8 cellular contexts compared by ENCODE assay signal in the genomic region with DNA sequence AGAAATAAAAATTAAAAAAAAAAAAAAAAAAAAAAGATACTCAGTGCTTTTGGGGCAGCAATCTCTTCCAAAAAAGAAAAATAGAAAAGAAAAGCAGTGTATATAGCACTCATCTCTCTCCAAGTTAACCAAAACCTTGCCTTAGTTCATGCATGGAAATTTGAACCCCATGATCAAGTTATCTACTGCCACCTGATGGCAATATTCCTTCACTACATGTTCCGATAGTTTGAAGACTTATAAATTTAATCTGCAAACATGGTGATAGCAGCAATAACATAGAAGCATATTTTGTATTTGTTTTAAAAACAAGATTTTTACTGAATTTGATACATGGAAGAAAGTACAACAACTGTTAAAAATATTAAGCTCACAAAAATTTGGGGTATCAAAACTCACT. TPM values are rescaled to one million over a fixed set of nuclear protein-coding genes. Genes with fewer than 3 reads are reported as not detected.
DNase-seq lines count a peak whose midpoint lies in the region; ATAC-seq and TF ChIP-seq lines count a peak whose summit lies in the region.

No MANE protein-coding gene starts in this region.

- CTCF ChIA-PET in PC-9 (lab: Charles Lee) = no interaction called here

- no peaks in the 10 kb centered on the region for H3K9me3 Mint-ChIP-seq in progenitor cell of endocrine pancreas (ENCODE audit: low read depth)

- no peaks in the 10 kb centered on the region for H3K79me2 ChIP-seq in PC-9 (ENCODE audit: low read depth)

- no peak overlapping the region for H3K4me2 ChIP-seq in PC-9

- 42% methylated on average over 1 of the region's 1 CpG for WGBS in esophagus muscularis mucosa

- H4K20me1 ChIP-seq in PC-9 (ENCODE audit: insufficient read depth) = no peaks in the 10 kb centered on the region

- peak; percentile 41 for DNase-seq in CD1c-positive myeloid dendritic cell (ENCODE audit: extremely low spot score)
- peak; percentile 22 for DNase-seq in HFF-Myc (ENCODE audit: extremely low read depth, low read depth)
- no peak for DNase-seq in PC-9
- no peak for DNase-seq in esophagus muscularis mucosa (ENCODE audit: extremely low spot score)
- DNase-seq in progenitor cell of endocrine pancreas (ENCODE audit: low spot score, unreplicated experiment) = no peak
- DNase-seq in T-helper 17 cell = no peak
- DNase-seq in omental fat pad (ENCODE audit: low spot score) = no peak

- H3K36me3 Mint-ChIP-seq in progenitor cell of endocrine pancreas (ENCODE audit: insufficient read depth) (peaks cover 1% of the 10 kb centered on the region), T-helper 17 cell (ENCODE audit: low read depth) (peaks cover 2% of the 10 kb centered on the region)

- no peak for ATAC-seq in GM21576 (IDR thresholded peaks at IDR 0.05; ENCODE audit: unreplicated experiment)
- no peak for ATAC-seq in T-helper 17 cell
- ATAC-seq in omental fat pad (ENCODE audit: low FRiP score) = no peak

- TF ChIP-seq EP300 in esophagus muscularis mucosa (IDR thresholded peaks at IDR 0.05) = no peak

- H3K27ac ChIP-seq in PC-9 (no peak overlapping the region), esophagus muscularis mucosa (replicated peaks in 1 of 4) (no peak overlapping the region)

- no TSS peak for BruUV-seq in PC-9 (replicated peaks; lab: Mats Ljungman, UMichigan)

- H3K4me1 Mint-ChIP-seq in progenitor cell of endocrine pancreas (ENCODE audit: low read depth) = peaks cover 1% of the 10 kb centered on the region
- H3K4me1 Mint-ChIP-seq in T-helper 17 cell = no peaks in the 10 kb centered on the region

- H3K4me1 ChIP-seq in PC-9 (replicated peaks; ENCODE audit: insufficient read depth) = no peaks in the 10 kb centered on the region
- H3K4me1 ChIP-seq in esophagus muscularis mucosa = no peaks in the 10 kb centered on the region

- H3K36me3 ChIP-seq in PC-9 (ENCODE audit: low read depth) (no peaks in the 10 kb centered on the region), esophagus muscularis mucosa (peaks cover 6 to 38% (median 16%) of the 10 kb centered on the region in 4 donors)

- H3K27me3 ChIP-seq in PC-9 (ENCODE audit: insufficient read depth, low read depth) (no peaks in the 10 kb centered on the region), esophagus muscularis mucosa (no peaks in the 10 kb centered on the region)

- TF ChIP-seq CTCF in HFF-Myc (IDR thresholded peaks at IDR 0.05; ENCODE audit: low read depth, low read length, missing control alignments) (peak; percentile 44), PC-9 (conservative IDR thresholded peaks at IDR 0.05) (peak; percentile 66), esophagus muscularis mucosa (IDR thresholded peaks at IDR 0.05) (peak; percentile 36 to 65 (median 46)), progenitor cell of endocrine pancreas (IDR thresholded peaks at IDR 0.05; ENCODE audit: unreplicated experiment) (peak; percentile 74), omental fat pad (IDR thresholded peaks at IDR 0.05) (no peak)

- H3K27me3 Mint-ChIP-seq in progenitor cell of endocrine pancreas (no peaks in the 10 kb centered on the region), T-helper 17 cell (no peaks in the 10 kb centered on the region)

- no peaks in the 10 kb centered on the region for H3K9me3 ChIP-seq in PC-9 (ENCODE audit: insufficient read depth, low read depth)
- no peaks in the 10 kb centered on the region for H3K9me3 ChIP-seq in esophagus muscularis mucosa
- no peaks in the 10 kb centered on the region for H3K9me3 ChIP-seq in T-helper 17 cell (ENCODE audit: control insufficient read depth, low read length, poor library complexity, severe bottlenecking)

- H3K4me3 Mint-ChIP-seq in progenitor cell of endocrine pancreas (ENCODE audit: low read depth) (no peak overlapping the region), T-helper 17 cell (no peak overlapping the region)

- H3K4me3 ChIP-seq in HFF-Myc (replicated peaks; ENCODE audit: low read depth, low read length) (no peak overlapping the region), PC-9 (no peak overlapping the region), esophagus muscularis mucosa (no peak overlapping the region)

- no peak for TF ChIP-seq POLR2A in esophagus muscularis mucosa (IDR thresholded peaks at IDR 0.05; ENCODE audit: low read depth)

- H3K9me2 ChIP-seq in PC-9 (ENCODE audit: insufficient read depth) = no peaks in the 10 kb centered on the region

- H3K27ac Mint-ChIP-seq in progenitor cell of endocrine pancreas (no peak overlapping the region), T-helper 17 cell (no peak overlapping the region)

- POLR2A ChIA-PET in PC-9 (lab: Charles Lee; ENCODE audit: unreplicated experiment) = no interaction called here

- intact Hi-C loops in PC-9 (cut with micrococcal nuclease; ENCODE audit: unreplicated experiment) (no loop called here), esophagus muscularis mucosa (cut with DNase I) (no loop called here)

- H3F3A ChIP-seq in PC-9 (ENCODE audit: insufficient read depth, low read depth) = no peaks in the 10 kb centered on the region

- H2AFZ ChIP-seq in PC-9 = no peak overlapping the region

RNA-seq across cellular contexts. Expression of gene SLIT1, which starts 48.6 kb away (rescaled TPM):
- total RNA-seq in PC-9 (2021) = not detected in 2 replicates
- under 1 TPM; 0.13 to 0.42 (median 0.31) TPM for total RNA-seq in esophagus muscularis mucosa
- total RNA-seq in progenitor cell of endocrine pancreas = 23.8 and 25.5 TPM in 2 replicates
- total RNA-seq in T-helper 17 cell = under 1 TPM; 0.44 to 0.50 TPM
- 1 to 10 TPM in 1 of 4 donors, under 1 TPM in 3; 0.12 to 1.1 (median 0.28) TPM for total RNA-seq in omental fat pad

RNA-seq across cellular contexts. Expression of gene ARHGAP19, which starts 58.0 kb away (rescaled TPM):
- total RNA-seq in PC-9 (2021) (11.2 and 11.5 TPM in 2 replicates), esophagus muscularis mucosa (1 to 10 TPM; 3.5 to 5.4 (median 4.6) TPM), progenitor cell of endocrine pancreas (20.4 and 21.1 TPM in 2 replicates), T-helper 17 cell (10 to 100 TPM in 1 of 2 donors, 1 to 10 TPM in 1; 9.3 to 15.7 TPM), omental fat pad (10 to 100 TPM in 1 of 4 donors, 1 to 10 TPM in 3; 4.5 to 19.4 (median 5.3) TPM)

Comparison
In these comparisons a context has a peak if more than half of its experiments do, and no peak if none do; other contexts are left out.
1. DNase-seq: peak in CD1c-positive myeloid dendritic cell (single experiment) and HFF-Myc (single experiment); none in PC-9 (0 of 2), esophagus muscularis mucosa (single experiment), progenitor cell of endocrine pancreas (single experiment), T-helper 17 cell (0 of 3) and omental fat pad (single experiment).
2. CTCF ChIP-seq: peak in HFF-Myc (single experiment), PC-9 (single experiment), esophagus muscularis mucosa (3 of 3) and progenitor cell of endocrine pancreas (single experiment); none in omental fat pad (0 of 3).
3. RNA of gene SLIT1, which starts 48.6 kb away (total RNA-seq): 23.8 to 25.5 TPM in progenitor cell of endocrine pancreas; 0.44 to 0.50 TPM in T-helper 17 cell, 0.13 to 0.42 TPM in esophagus muscularis mucosa, 0.12 to 1.1 TPM in omental fat pad and not detected in PC-9; every median in the first group is over 10 times any median in the second.